In the genomic region with DNA sequence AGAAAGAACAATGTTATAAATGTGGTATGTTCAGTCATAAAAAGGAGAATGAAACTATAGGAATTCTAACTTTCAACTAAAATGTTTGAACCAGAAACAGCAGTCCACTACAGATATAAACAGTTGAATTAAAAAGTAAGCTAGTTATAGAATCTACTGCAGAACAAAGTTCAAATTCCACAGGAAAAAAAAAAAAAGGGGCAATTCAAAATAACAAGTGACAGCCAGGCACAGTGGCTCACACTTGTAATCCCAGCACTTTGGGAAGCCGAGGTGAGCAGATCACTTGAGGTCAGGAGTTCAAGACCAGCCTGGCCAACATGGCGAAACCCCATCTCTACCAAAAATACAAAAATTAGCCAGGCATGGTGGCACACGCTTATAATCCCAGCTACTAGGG, we compare ENCODE assay signal across 8 cellular contexts. TPM values are rescaled to one million over a fixed set of nuclear protein-coding genes. Genes with fewer than 3 reads are reported as not detected.
A peak's percentile ranks its signal among the peaks of the same experiment; 100 is the strongest.
DNase-seq lines count a peak whose midpoint lies in the region; ATAC-seq and TF ChIP-seq lines count a peak whose summit lies in the region.
"Not testable (repeated sequence)": the region's sequence is repeated elsewhere in the genome, so short reads cannot be mapped to it uniquely, and the experiment has no call there.

No MANE protein-coding gene starts in this region.

- not testable (repeated sequence) for H3K4me3 ChIP-seq in CD8-positive, alpha-beta memory T cell (ENCODE audit: low read length); PC-3 (ENCODE audit: low read length)
- H3K4me3 ChIP-seq in adipocyte (ENCODE audit: low read length): peak overlapping the region; percentile 23

- not testable (repeated sequence) for H3K9me3 Mint-ChIP-seq in CD8-positive, alpha-beta memory T cell; activated CD4-positive, alpha-beta T cell treated with anti-CD3 and anti-CD28 coated beads, Interleukin-2, amount 10 ng/mL, durations not matched to agents 24 days and 14 days; activated T-helper 17 cell treated with anti-CD3 and anti-CD28 coated beads, Interleukin-2, amount 50 U/mL, for 72 hours; effector memory CD8-positive, alpha-beta T cell; naive thymus-derived CD8-positive, alpha-beta T cell; stimulated activated naive CD8-positive, alpha-beta T cell treated with anti-CD3 and anti-CD28 coated beads, Interleukin-15, Interleukin-2, amounts not matched to agents 100 ng/mL and 50 ng/mL, for 24 hours

- not testable (repeated sequence) for H3K9ac ChIP-seq in PC-3 (ENCODE audit: low read length); adipocyte (ENCODE audit: low read length)

- peaks cover 43% of the 10 kb centered on the region for H3K4me1 ChIP-seq in CD8-positive, alpha-beta memory T cell (ENCODE audit: insufficient read depth, low read length)
- not testable (repeated sequence) for H3K4me1 ChIP-seq in PC-3 (ENCODE audit: insufficient read depth, low read length)
- peaks cover 19% of the 10 kb centered on the region for H3K4me1 ChIP-seq in adipocyte (ENCODE audit: control insufficient read depth, insufficient read depth, low read length)

- H2AFZ ChIP-seq in PC-3 (ENCODE audit: low read length): not testable (repeated sequence)

- H3K27ac ChIP-seq in CD8-positive, alpha-beta memory T cell (ENCODE audit: low read depth, low read length); PC-3 (ENCODE audit: low read length): not testable (repeated sequence)

- intact Hi-C loops in PC-3 (cut with micrococcal nuclease); activated CD4-positive, alpha-beta T cell treated with anti-CD3 and anti-CD28 coated beads, Interleukin-2, amount 10 ng/mL, durations not matched to agents 24 days and 14 days (cut with micrococcal nuclease): not testable (repeated sequence)

- H3K27me3 Mint-ChIP-seq in CD8-positive, alpha-beta memory T cell; activated CD4-positive, alpha-beta T cell treated with anti-CD3 and anti-CD28 coated beads, Interleukin-2, amount 10 ng/mL, durations not matched to agents 24 days and 14 days; activated T-helper 17 cell treated with anti-CD3 and anti-CD28 coated beads, Interleukin-2, amount 50 U/mL, for 72 hours; effector memory CD8-positive, alpha-beta T cell; naive thymus-derived CD8-positive, alpha-beta T cell; stimulated activated naive CD8-positive, alpha-beta T cell treated with anti-CD3 and anti-CD28 coated beads, Interleukin-15, Interleukin-2, amounts not matched to agents 100 ng/mL and 50 ng/mL, for 24 hours: not testable (repeated sequence)

- H3F3A ChIP-seq in PC-3 (ENCODE audit: low read length, unreplicated experiment): not testable (repeated sequence)

- POLR2A ChIA-PET in CD8-positive, alpha-beta memory T cell (lab: Charles Lee): not testable (repeated sequence)
- POLR2A ChIA-PET in PC-3 (lab: Charles Lee; ENCODE audit: unreplicated experiment): interaction anchor here (0.6 kb wide), 1 partner anchor 81 kb away, joined by 4 read pairs; no protein-coding TSS in a partner anchor
- POLR2A ChIA-PET in naive thymus-derived CD8-positive, alpha-beta T cell (lab: Charles Lee): interaction anchor here (0.6 to 1.0 kb wide), 2 partner anchors 1293 to 1310 kb away, joined by 3 to 5 read pairs; partner anchors contain the start of gene CCNL1

- H3K4me2 ChIP-seq in PC-3 (ENCODE audit: low read length): peak overlapping the region; percentile 4; the same call in 1 of the 2 replicates

- H3K27me3 ChIP-seq in CD8-positive, alpha-beta memory T cell (ENCODE audit: insufficient read depth, low read length, poor library complexity, severe bottlenecking); PC-3 (ENCODE audit: low read length); adipocyte (replicated peaks; ENCODE audit: control insufficient read depth, insufficient read depth, low read length): not testable (repeated sequence)

- TF ChIP-seq CTCF in PC-3 (conservative IDR thresholded peaks at IDR 0.05; ENCODE audit: low read depth, low read length): not testable (repeated sequence)

- H3K9me2 ChIP-seq in PC-3 (replicated peaks; ENCODE audit: low read length): not testable (repeated sequence)

- peak overlapping the region in 2 of 8 donors; percentile 27 to 51 for H3K27ac Mint-ChIP-seq in CD8-positive, alpha-beta memory T cell
- not testable (repeated sequence) for H3K27ac Mint-ChIP-seq in activated CD4-positive, alpha-beta T cell treated with anti-CD3 and anti-CD28 coated beads, Interleukin-2, amount 10 ng/mL, durations not matched to agents 24 days and 14 days; activated T-helper 17 cell treated with anti-CD3 and anti-CD28 coated beads, Interleukin-2, amount 50 U/mL, for 72 hours; naive thymus-derived CD8-positive, alpha-beta T cell; stimulated activated naive CD8-positive, alpha-beta T cell treated with anti-CD3 and anti-CD28 coated beads, Interleukin-15, Interleukin-2, amounts not matched to agents 100 ng/mL and 50 ng/mL, for 24 hours
- peak overlapping the region in 1 of 2 donors; percentile 55 for H3K27ac Mint-ChIP-seq in effector memory CD8-positive, alpha-beta T cell

- not testable (repeated sequence) for ATAC-seq in PC-3; activated T-helper 17 cell treated with anti-CD3 and anti-CD28 coated beads, Interleukin-2, amount 50 U/mL, for 72 hours (replicated peaks); effector memory CD8-positive, alpha-beta T cell (replicated peaks); naive thymus-derived CD8-positive, alpha-beta T cell

- H3K4me3 Mint-ChIP-seq in CD8-positive, alpha-beta memory T cell: peak overlapping the region; percentile 32 to 82 (median 56)
- H3K4me3 Mint-ChIP-seq in activated CD4-positive, alpha-beta T cell treated with anti-CD3 and anti-CD28 coated beads, Interleukin-2, amount 10 ng/mL, durations not matched to agents 24 days and 14 days: peak overlapping the region; percentile 53
- peak overlapping the region; percentile 34 for H3K4me3 Mint-ChIP-seq in activated T-helper 17 cell treated with anti-CD3 and anti-CD28 coated beads, Interleukin-2, amount 50 U/mL, for 72 hours
- H3K4me3 Mint-ChIP-seq in effector memory CD8-positive, alpha-beta T cell: peak overlapping the region; percentile 55 to 57
- H3K4me3 Mint-ChIP-seq in naive thymus-derived CD8-positive, alpha-beta T cell: peak overlapping the region in 9 of 10 donors; percentile 31 to 66 (median 48)
- peak overlapping the region; percentile 57 for H3K4me3 Mint-ChIP-seq in stimulated activated naive CD8-positive, alpha-beta T cell treated with anti-CD3 and anti-CD28 coated beads, Interleukin-15, Interleukin-2, amounts not matched to agents 100 ng/mL and 50 ng/mL, for 24 hours

- peaks cover 88% of the 10 kb centered on the region for H3K79me2 ChIP-seq in PC-3 (ENCODE audit: low read length)

- peaks cover 0 to 45% (median 8%) of the 10 kb centered on the region in 3 donors for H3K36me3 Mint-ChIP-seq in CD8-positive, alpha-beta memory T cell
- peaks cover 47% of the 10 kb centered on the region for H3K36me3 Mint-ChIP-seq in activated CD4-positive, alpha-beta T cell treated with anti-CD3 and anti-CD28 coated beads, Interleukin-2, amount 10 ng/mL, durations not matched to agents 24 days and 14 days (ENCODE audit: low read depth)
- H3K36me3 Mint-ChIP-seq in activated T-helper 17 cell treated with anti-CD3 and anti-CD28 coated beads, Interleukin-2, amount 50 U/mL, for 72 hours (ENCODE audit: low read depth): peaks cover 79% of the 10 kb centered on the region
- H3K36me3 Mint-ChIP-seq in effector memory CD8-positive, alpha-beta T cell (ENCODE audit: insufficient read depth): peaks cover 31% of the 10 kb centered on the region
- peaks cover 5 to 45% (median 12%) of the 10 kb centered on the region in 3 donors for H3K36me3 Mint-ChIP-seq in naive thymus-derived CD8-positive, alpha-beta T cell
- peaks cover 50% of the 10 kb centered on the region for H3K36me3 Mint-ChIP-seq in stimulated activated naive CD8-positive, alpha-beta T cell treated with anti-CD3 and anti-CD28 coated beads, Interleukin-15, Interleukin-2, amounts not matched to agents 100 ng/mL and 50 ng/mL, for 24 hours (ENCODE audit: low read depth)

- not testable (repeated sequence) for BruUV-seq in PC-3 (replicated peaks; lab: Mats Ljungman, UMichigan)

- H4K20me1 ChIP-seq in PC-3 (ENCODE audit: low read length): not testable (repeated sequence)

- H3K9me3 ChIP-seq in CD8-positive, alpha-beta memory T cell (ENCODE audit: low read length); PC-3 (ENCODE audit: low read length); adipocyte (ENCODE audit: control insufficient read depth, low read length): not testable (repeated sequence)

- H3K4me1 Mint-ChIP-seq in CD8-positive, alpha-beta memory T cell: peaks cover 51 to 78% (median 77%) of the 10 kb centered on the region in 3 donors
- H3K4me1 Mint-ChIP-seq in activated CD4-positive, alpha-beta T cell treated with anti-CD3 and anti-CD28 coated beads, Interleukin-2, amount 10 ng/mL, durations not matched to agents 24 days and 14 days: peaks cover 43% of the 10 kb centered on the region
- H3K4me1 Mint-ChIP-seq in activated T-helper 17 cell treated with anti-CD3 and anti-CD28 coated beads, Interleukin-2, amount 50 U/mL, for 72 hours: peaks cover 25% of the 10 kb centered on the region
- H3K4me1 Mint-ChIP-seq in effector memory CD8-positive, alpha-beta T cell (ENCODE audit: low read depth in 2 of 2): peaks cover 50 to 58% of the 10 kb centered on the region in 2 donors
- peaks cover 19 to 72% (median 60%) of the 10 kb centered on the region in 4 donors for H3K4me1 Mint-ChIP-seq in naive thymus-derived CD8-positive, alpha-beta T cell
- H3K4me1 Mint-ChIP-seq in stimulated activated naive CD8-positive, alpha-beta T cell treated with anti-CD3 and anti-CD28 coated beads, Interleukin-15, Interleukin-2, amounts not matched to agents 100 ng/mL and 50 ng/mL, for 24 hours (ENCODE audit: low read depth): peaks cover 73% of the 10 kb centered on the region

- H3K36me3 ChIP-seq in CD8-positive, alpha-beta memory T cell (ENCODE audit: insufficient read depth, low read length); PC-3 (ENCODE audit: low read depth, low read length); adipocyte (ENCODE audit: control insufficient read depth, insufficient read depth, low read length, severe bottlenecking): not testable (repeated sequence)

- DNase-seq in CD8-positive, alpha-beta memory T cell; PC-3; activated CD4-positive, alpha-beta T cell treated with anti-CD3 and anti-CD28 coated beads, Interleukin-2, amount 10 ng/mL, durations not matched to agents 24 days and 14 days; adipocyte (ENCODE audit: low read depth); effector memory CD8-positive, alpha-beta T cell; naive thymus-derived CD8-positive, alpha-beta T cell: not testable (repeated sequence)

- CTCF ChIA-PET in CD8-positive, alpha-beta memory T cell (lab: Charles Lee): interaction anchor here (1.8 kb wide), 1 partner anchor 43 kb away, joined by 10 read pairs; the partner anchor contains the start of gene C3orf33
- CTCF ChIA-PET in PC-3 (lab: Charles Lee): interaction anchor here (0.5 to 1.0 kb wide), 2 partner anchors 43 to 148 kb away, joined by 4 to 6 read pairs; partner anchors contain the start of gene C3orf33

RNA-seq across cellular contexts. Expression of gene SLC33A1, which starts 4.8 kb away (rescaled TPM):
- total RNA-seq in CD8-positive, alpha-beta memory T cell: 10 to 100 TPM; 22.8 to 24.8 TPM
- polyA plus RNA-seq in CD8-positive, alpha-beta memory T cell: 19.5 TPM
- total RNA-seq in PC-3 (2014; rRNA removed): 32.3 and 32.9 TPM in 2 replicates
- total RNA-seq in activated CD4-positive, alpha-beta T cell treated with anti-CD3 and anti-CD28 coated beads, Interleukin-2, amount 10 ng/mL, durations not matched to agents 24 days and 14 days: 27.4 and 28.0 TPM in 2 replicates
- total RNA-seq in activated T-helper 17 cell treated with anti-CD3 and anti-CD28 coated beads, Interleukin-2, amount 50 U/mL, for 72 hours: 10 to 100 TPM; 21.5 to 23.2 TPM
- total RNA-seq in naive thymus-derived CD8-positive, alpha-beta T cell: 10 to 100 TPM; 29.0 to 32.2 TPM
- polyA plus RNA-seq in naive thymus-derived CD8-positive, alpha-beta T cell: 10 to 100 TPM; 11.2 to 15.2 (median 12.5) TPM

RNA-seq across cellular contexts. Expression of gene GMPS, which starts 21.0 kb away (rescaled TPM):
- total RNA-seq in CD8-positive, alpha-beta memory T cell: 100 to 1,000 TPM; 113 to 117 TPM
- 63.7 TPM for polyA plus RNA-seq in CD8-positive, alpha-beta memory T cell
- total RNA-seq in PC-3 (2014; rRNA removed): 42.2 and 43.3 TPM in 2 replicates
- total RNA-seq in activated CD4-positive, alpha-beta T cell treated with anti-CD3 and anti-CD28 coated beads, Interleukin-2, amount 10 ng/mL, durations not matched to agents 24 days and 14 days: 150 and 151 TPM in 2 replicates
- total RNA-seq in activated T-helper 17 cell treated with anti-CD3 and anti-CD28 coated beads, Interleukin-2, amount 50 U/mL, for 72 hours: 100 to 1,000 TPM in 1 of 2 donors, 10 to 100 TPM in 1; 83.5 to 113 TPM
- total RNA-seq in naive thymus-derived CD8-positive, alpha-beta T cell: 10 to 100 TPM; 43.1 to 45.0 TPM
- polyA plus RNA-seq in naive thymus-derived CD8-positive, alpha-beta T cell: 10 to 100 TPM; 52.5 to 71.7 (median 60.7) TPM

RNA-seq across cellular contexts. Expression of gene C3orf33, which starts 43.3 kb away (rescaled TPM):
- 1 to 10 TPM; 1.8 to 2.2 TPM for total RNA-seq in CD8-positive, alpha-beta memory T cell
- 4.9 TPM for polyA plus RNA-seq in CD8-positive, alpha-beta memory T cell
- total RNA-seq in PC-3 (2014; rRNA removed): 3.5 and 3.6 TPM in 2 replicates
- total RNA-seq in activated CD4-positive, alpha-beta T cell treated with anti-CD3 and anti-CD28 coated beads, Interleukin-2, amount 10 ng/mL, durations not matched to agents 24 days and 14 days: 1.6 and 2.1 TPM in 2 replicates
- 1 to 10 TPM in 1 of 2 donors, under 1 TPM in 1; 0.98 to 1.8 TPM for total RNA-seq in activated T-helper 17 cell treated with anti-CD3 and anti-CD28 coated beads, Interleukin-2, amount 50 U/mL, for 72 hours
- total RNA-seq in naive thymus-derived CD8-positive, alpha-beta T cell: 1 to 10 TPM; 3.5 to 4.3 TPM
- polyA plus RNA-seq in naive thymus-derived CD8-positive, alpha-beta T cell: 1 to 10 TPM; 3.2 to 5.6 (median 4.4) TPM
